In the genomic region with DNA sequence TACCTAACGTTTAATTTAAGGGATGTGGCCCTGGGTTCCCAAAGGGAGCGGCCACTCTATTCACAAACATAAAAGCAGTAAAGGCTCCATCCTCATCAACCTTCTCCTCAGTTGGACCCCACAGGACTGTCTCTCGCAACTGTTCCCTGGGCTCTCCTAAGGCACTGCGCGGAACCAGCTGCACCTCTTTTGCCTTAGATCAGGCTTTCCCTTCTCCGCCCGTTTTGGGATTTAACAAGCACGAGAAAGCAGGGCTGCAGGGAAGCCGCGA, we compare ENCODE assay signal across 8 cellular contexts. TPM values are rescaled to one million over a fixed set of nuclear protein-coding genes. Genes with fewer than 3 reads are reported as not detected.
DNase-seq lines count a peak whose midpoint lies in the region; ATAC-seq and TF ChIP-seq lines count a peak whose summit lies in the region.

No MANE protein-coding gene starts in this region.

- TF ChIP-seq EP300 in transverse colon (IDR thresholded peaks at IDR 0.05; ENCODE audit: low read depth), result no peak

- in situ Hi-C loops in astrocyte of the cerebellum (cut with HindIII; ENCODE audit: low sequenced_read_pairs), result loop anchor here (5.0 kb wide), 1 partner anchor 60 kb away; the partner anchor contains the start of gene IDI1
- in situ Hi-C loops in transverse colon (cut with MboI; ENCODE audit: low pct_ligation_motif_present in 1 of 4, low pct_unique_long_range_greater_than_20kb in 1 of 4, low sequenced_read_pairs in 3 of 4), result loop anchor here in 2 of 4 donors (10.0 to 25.0 kb wide), 2 partner anchors 57 to 150 kb away; partner anchors contain the start of gene IDI1 (in 1 of the 2)

- peaks cover 27 to 40% (median 34%) of the 10 kb centered on the region in 10 experiments for H3K4me1 ChIP-seq in BLaER1 treated with 17β-estradiol and CSF1 and Interleukin-3, amounts not matched to agents 10 nM and 100 nM
- H3K4me1 ChIP-seq in transverse colon, result peaks cover 11 to 21% (median 14%) of the 10 kb centered on the region in 4 donors

- peak overlapping the region; percentile 92 to 99 (median 96) for H3K9ac ChIP-seq in BLaER1 treated with 17β-estradiol and CSF1 and Interleukin-3, amounts not matched to agents 10 nM and 100 nM

- no peak for TF ChIP-seq POLR2A in transverse colon (IDR thresholded peaks at IDR 0.05)

- 0 to 3% methylated on average over 8 to 10 of the region's 10 CpGs for WGBS in transverse colon (ENCODE audit: low coverage in 1 of 2), 2 donors

- no peaks in the 10 kb centered on the region for H3K27me3 ChIP-seq in BLaER1 treated with 17β-estradiol and CSF1 and Interleukin-3, amounts not matched to agents 10 nM and 100 nM
- H3K27me3 ChIP-seq in transverse colon, result no peaks in the 10 kb centered on the region

- H3K4me2 ChIP-seq in BLaER1 treated with 17β-estradiol and CSF1 and Interleukin-3, amounts not matched to agents 10 nM and 100 nM, result peak overlapping the region; percentile 90 to 97 (median 93)

- H3K9me3 ChIP-seq in BLaER1 treated with 17β-estradiol and CSF1 and Interleukin-3, amounts not matched to agents 10 nM and 100 nM (replicated peaks in 1 of 11), result no peaks in the 10 kb centered on the region
- no peaks in the 10 kb centered on the region for H3K9me3 ChIP-seq in transverse colon

- H3K27ac ChIP-seq in BLaER1 treated with 17β-estradiol and CSF1 and Interleukin-3, amounts not matched to agents 10 nM and 100 nM, result peak overlapping the region; percentile 80 to 98 (median 95)
- H3K27ac ChIP-seq in transverse colon, result peak overlapping the region; percentile 91 to 97 (median 94)

- peaks cover 11 to 33% (median 28%) of the 10 kb centered on the region in 11 experiments for H3K36me3 ChIP-seq in BLaER1 treated with 17β-estradiol and CSF1 and Interleukin-3, amounts not matched to agents 10 nM and 100 nM
- peaks cover 0 to 1% (median 0%) of the 10 kb centered on the region in 4 donors for H3K36me3 ChIP-seq in transverse colon

- H4K20me1 ChIP-seq in BLaER1 treated with 17β-estradiol and CSF1 and Interleukin-3, amounts not matched to agents 10 nM and 100 nM, result peaks cover 20 to 42% (median 37%) of the 10 kb centered on the region in 11 experiments; a peak in 20 of 22 replicates

- peak overlapping the region; percentile 91 to 100 (median 99) for H3K4me3 ChIP-seq in BLaER1 treated with 17β-estradiol and CSF1 and Interleukin-3, amounts not matched to agents 10 nM and 100 nM
- H3K4me3 ChIP-seq in astrocyte of the cerebellum (ENCODE audit: low read depth, low read length), result peak overlapping the region; percentile 91
- H3K4me3 ChIP-seq in transverse colon, result peak overlapping the region; percentile 60 to 95 (median 86)

- intact Hi-C loops in left colon (cut with DNase I, micrococcal nuclease) (no loop called here), transverse colon (cut with DNase I; ENCODE audit: low total_unique reads) (no loop called here)

- DNase-seq in astrocyte of the cerebellum (ENCODE audit: low read depth), result no peak
- no peak for DNase-seq in left colon
- DNase-seq in transverse colon, result no peak
- DNase-seq in NCI-H2227 treated with DMSO at 0.1 percent for 48 hours (lab: John Stamatoyannopoulos, UW), result no peak
- no peak for DNase-seq in NCI-H1092 treated with DMSO at 0.1 percent for 48 hours (lab: John Stamatoyannopoulos, UW)

- peak; percentile 3 for ATAC-seq in HG03439 (IDR thresholded peaks at IDR 0.05; ENCODE audit: unreplicated experiment)
- ATAC-seq in left colon, result peak; percentile 29
- ATAC-seq in GM18909 (IDR thresholded peaks at IDR 0.05; ENCODE audit: poor library complexity, unreplicated experiment), result no peak

- no peak for TF ChIP-seq CTCF in astrocyte of the cerebellum (IDR thresholded peaks at IDR 0.05; ENCODE audit: low read depth, low read length, missing control alignments)
- no peak for TF ChIP-seq CTCF in transverse colon (IDR thresholded peaks at IDR 0.05)

RNA-seq across cellular contexts. Expression of gene GTPBP4, which starts 0.7 kb away (rescaled TPM):
- 10 to 100 TPM; 22.7 to 35.6 TPM for total RNA-seq in left colon
- total RNA-seq in transverse colon, result 10 to 100 TPM in 3 of 4 donors, 1 to 10 TPM in 1; 9.4 to 25.4 (median 17.1) TPM

RNA-seq across cellular contexts. Expression of gene IDI2, which starts 38.1 kb away (rescaled TPM):
- not detected for total RNA-seq in left colon
- not detected for total RNA-seq in transverse colon

RNA-seq across cellular contexts. Expression of gene LARP4B, which starts 56.1 kb away (rescaled TPM):
- total RNA-seq in left colon, result 100 to 1,000 TPM; 124 to 152 TPM
- 100 to 1,000 TPM in 1 of 4 donors, 10 to 100 TPM in 3; 89.2 to 148 (median 96.4) TPM for total RNA-seq in transverse colon
